18 cellular contexts compared by ENCODE assay signal in the genomic region with DNA sequence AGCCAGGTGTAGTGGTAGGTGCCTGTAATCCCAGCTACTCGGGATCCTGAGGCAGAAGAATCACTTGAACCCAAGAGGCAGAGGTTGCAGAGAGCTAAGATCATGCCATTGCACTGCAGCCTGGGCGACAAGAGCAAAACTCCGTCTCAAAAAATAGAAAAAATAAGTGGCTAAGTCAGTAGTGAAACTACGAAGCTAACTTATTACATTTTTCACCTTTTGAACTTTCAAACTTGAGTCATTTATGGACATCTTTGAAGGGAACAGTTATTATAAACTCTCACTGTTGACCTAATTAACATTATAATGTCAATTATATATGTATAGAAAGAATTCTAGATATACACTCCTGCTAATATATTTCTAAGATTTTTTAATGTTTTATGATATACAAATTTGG.
A peak's percentile ranks its signal among the peaks of the same experiment; 100 is the strongest.
DNase-seq lines count a peak whose midpoint lies in the region; ATAC-seq and FAIRE-seq lines count a peak whose summit lies in the region.
"Had no signal": no experiment of that assay in that cellular context is flagged by ENCODE, and none has a peak within 500 bp of the region (broad histone marks: within the 10 kb centered on the region; RNA-seq: fewer than 3 reads in every experiment).

No MANE protein-coding gene starts in this region.

- H3K36me3 ChIP-seq in MG63, result no peaks in the 10 kb centered on the region

- peak; percentile 24 for FAIRE-seq in frontal cortex (lab: Jason Lieb, UNC)
- FAIRE-seq: GM12892 had no signal

- ATAC-seq in GM18520 (IDR thresholded peaks at IDR 0.05; ENCODE audit: unreplicated experiment), result peak; percentile 56
- peak; percentile 63 for ATAC-seq in HG02610 (IDR thresholded peaks at IDR 0.05; ENCODE audit: unreplicated experiment)
- peak; percentile 43 for ATAC-seq in HG03342 (IDR thresholded peaks at IDR 0.05; ENCODE audit: unreplicated experiment)

- no peaks in the 10 kb centered on the region for H3K9me3 ChIP-seq in MG63

- DNase-seq in frontal cortex (ENCODE audit: low spot score in 2 of 2) (no peak), MG63 (no peak), NCI-H187 treated with DMSO at 0.1 percent for 48 hours (lab: John Stamatoyannopoulos, UW) (no peak), hepatic stellate cell (ENCODE audit: low spot score) (no peak)
- DNase-seq: ACHN; CD4-positive, CD25-positive, alpha-beta regulatory T cell; GOT3; IMR-90; MV-4-11; NCI-H1436 treated with DMSO at 0.1 percent for 48 hours; NCI-H2081 treated with DMSO at 0.1 percent for 48 hours; NCI-H2227 treated with DMSO at 0.1 percent for 48 hours; NCI-H526; SIG-M5 had no signal

- no peaks in the 10 kb centered on the region for H3K27me3 ChIP-seq in MG63

- H3K4me3 ChIP-seq in MG63, result no peak overlapping the region
